ENCODE assay signal across 8 cellular contexts in the genomic region with DNA sequence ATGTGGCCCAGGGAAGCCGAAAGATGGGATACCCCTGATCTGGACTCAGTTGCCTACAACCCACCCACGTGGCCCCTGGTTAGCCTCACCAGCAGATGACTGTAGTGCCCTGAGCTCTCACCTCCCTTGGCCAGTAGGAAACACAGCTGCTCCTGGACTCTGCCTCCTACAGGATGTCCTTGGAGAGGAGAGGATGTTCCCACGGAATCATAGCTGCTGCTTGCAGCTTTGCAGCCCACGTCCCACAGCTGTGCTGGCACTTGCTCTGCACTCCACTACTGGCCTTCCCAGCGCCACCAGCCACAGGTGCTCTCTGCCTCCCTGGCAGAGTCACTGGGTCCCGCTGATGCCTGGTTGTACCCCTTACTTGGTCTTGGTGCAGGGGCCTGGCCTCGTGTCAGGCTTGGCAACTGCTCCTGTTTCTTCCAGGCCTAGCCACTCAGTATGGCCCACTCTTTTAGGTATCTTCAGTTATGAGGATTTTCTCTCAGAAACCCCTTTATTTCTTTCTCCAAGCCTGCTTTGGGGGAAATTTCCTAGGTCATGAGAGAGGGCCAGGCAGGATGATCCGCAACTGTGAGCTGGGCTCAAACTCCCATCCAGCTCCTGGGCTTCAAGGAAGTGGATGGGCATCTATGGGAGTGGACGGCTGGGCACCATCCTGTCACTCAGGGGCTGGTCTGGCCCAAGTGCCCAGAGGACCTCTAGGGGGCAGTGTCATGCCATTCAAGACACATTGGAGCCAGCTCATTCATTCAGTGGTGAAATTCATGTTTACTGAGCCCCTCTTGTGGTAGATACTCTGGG. TPM values are rescaled to one million over a fixed set of nuclear protein-coding genes. Genes with fewer than 3 reads are reported as not detected.
DNase-seq lines count a peak whose midpoint lies in the region; ATAC-seq and TF ChIP-seq lines count a peak whose summit lies in the region.

No MANE protein-coding gene starts in this region.

- no peaks in the 10 kb centered on the region for H3K36me3 Mint-ChIP-seq in activated T-cell treated with anti-CD3 and anti-CD28 coated beads, Interleukin-2, amount 50 U/mL, for 4 hours (ENCODE audit: insufficient read depth)

- H3K27me3 ChIP-seq in AG04450 (ENCODE audit: control insufficient read depth, insufficient read depth, low read length) = no peaks in the 10 kb centered on the region
- no peaks in the 10 kb centered on the region for H3K27me3 ChIP-seq in OCI-LY1 (ENCODE audit: insufficient read depth, low read length)
- H3K27me3 ChIP-seq in thoracic aorta (replicated peaks; ENCODE audit: insufficient read depth) = no peaks in the 10 kb centered on the region

- H3K9me3 ChIP-seq in AG04450 (ENCODE audit: control insufficient read depth, insufficient read depth, low read length) (no peaks in the 10 kb centered on the region), OCI-LY1 (ENCODE audit: low read length) (no peaks in the 10 kb centered on the region), thoracic aorta (no peaks in the 10 kb centered on the region)

- no peaks in the 10 kb centered on the region for H3K79me2 ChIP-seq in OCI-LY1 (ENCODE audit: insufficient read depth, low read length)

- H3F3A ChIP-seq in OCI-LY1 (ENCODE audit: insufficient read depth, low read length) = no peaks in the 10 kb centered on the region

- CTCF ChIA-PET in AG04450 (lab: Charles Lee) = interaction anchor here (0.7 to 4.2 kb wide), 27 partner anchors 8 to 121 kb away, joined by 3 to 59 read pairs (median 4); no protein-coding TSS in a partner anchor

- H3K27me3 Mint-ChIP-seq in activated T-cell treated with anti-CD3 and anti-CD28 coated beads, Interleukin-2, amount 50 U/mL, for 4 hours (ENCODE audit: low read depth) = no peaks in the 10 kb centered on the region

- H3K9me2 ChIP-seq in OCI-LY1 (ENCODE audit: low read depth, low read length) = no peaks in the 10 kb centered on the region

- H4K20me1 ChIP-seq in OCI-LY1 (ENCODE audit: insufficient read depth, low read length) = no peaks in the 10 kb centered on the region

- H3K4me1 Mint-ChIP-seq in activated T-cell treated with anti-CD3 and anti-CD28 coated beads, Interleukin-2, amount 50 U/mL, for 4 hours (ENCODE audit: low read depth) = peaks cover 3% of the 10 kb centered on the region

- POLR2A ChIA-PET in AG04450 (lab: Yijun Ruan, JAX) = interaction anchor here (0.9 kb wide), 1 partner anchor 23 kb away, joined by 3 read pairs; no protein-coding TSS in a partner anchor

- H3K4me1 ChIP-seq in OCI-LY1 (ENCODE audit: insufficient read depth, low read length, severe bottlenecking) (peaks cover 3% of the 10 kb centered on the region), thoracic aorta (ENCODE audit: control insufficient read depth in 1 of 2, low read depth in 2 of 2) (peaks cover 0 to 13% of the 10 kb centered on the region in 2 donors)

- H3K4me3 ChIP-seq in AG04450 (ENCODE audit: low read depth, low read length) (no peak overlapping the region), OCI-LY1 (ENCODE audit: low read depth, low read length, poor library complexity, severe bottlenecking) (no peak overlapping the region), thoracic aorta (no peak overlapping the region)

- H3K4me2 ChIP-seq in OCI-LY1 (ENCODE audit: low read length) = no peak overlapping the region

- H2AFZ ChIP-seq in OCI-LY1 (ENCODE audit: low read length) = no peak overlapping the region

- DNase-seq in AG04450 (ENCODE audit: low read depth, low spot score) = no peak
- peak; percentile 66 for DNase-seq in activated T-cell treated with anti-CD3 and anti-CD28 coated beads, Interleukin-2, amount 50 U/mL, for 4 hours
- peak; percentile 37 for DNase-seq in fibroblast of the conjunctiva (ENCODE audit: low read depth)
- DNase-seq in omental fat pad (ENCODE audit: low spot score) = no peak
- no peak for DNase-seq in thoracic aorta (ENCODE audit: low spot score)

- ATAC-seq in GM18502 (IDR thresholded peaks at IDR 0.05; ENCODE audit: poor library complexity, unreplicated experiment) (peak; percentile 88), HG02943 (IDR thresholded peaks at IDR 0.05; ENCODE audit: low read depth, unreplicated experiment) (peak; percentile 77), omental fat pad (ENCODE audit: low FRiP score) (peak; percentile 70), thoracic aorta (ENCODE audit: insufficient number of reproducible peaks, low FRiP score, low read depth) (no peak)
- ATAC-seq in activated T-cell treated with anti-CD3 and anti-CD28 coated beads, Interleukin-2, amount 50 U/mL, for 4 hours = peak; percentile 95 to 97

- no peak overlapping the region for H3K27ac ChIP-seq in AG04450 (ENCODE audit: low read depth, low read length)
- no peak overlapping the region for H3K27ac ChIP-seq in OCI-LY1 (ENCODE audit: low read depth, low read length, poor library complexity, severe bottlenecking)
- H3K27ac ChIP-seq in thoracic aorta = no peak overlapping the region

- H3K36me3 ChIP-seq in OCI-LY1 (ENCODE audit: insufficient read depth, low read length) = no peaks in the 10 kb centered on the region
- peaks cover 28% of the 10 kb centered on the region for H3K36me3 ChIP-seq in thoracic aorta

- peak; percentile 73 for TF ChIP-seq CTCF in AG04450 (IDR thresholded peaks at IDR 0.05; ENCODE audit: low read depth, low read length)
- peak; percentile 96 for TF ChIP-seq CTCF in OCI-LY1 (IDR thresholded peaks at IDR 0.05; ENCODE audit: low read length)
- no peak for TF ChIP-seq CTCF in omental fat pad (IDR thresholded peaks at IDR 0.05)
- peak; percentile 62 for TF ChIP-seq CTCF in thoracic aorta (IDR thresholded peaks at IDR 0.05)

- H3K4me3 Mint-ChIP-seq in activated T-cell treated with anti-CD3 and anti-CD28 coated beads, Interleukin-2, amount 50 U/mL, for 4 hours = no peak overlapping the region

- H3K9ac ChIP-seq in OCI-LY1 (ENCODE audit: low read length) = no peak overlapping the region

- H3K9me3 Mint-ChIP-seq in activated T-cell treated with anti-CD3 and anti-CD28 coated beads, Interleukin-2, amount 50 U/mL, for 4 hours = no peaks in the 10 kb centered on the region

RNA-seq across cellular contexts. Expression of a gene that starts 16.3 kb away (rescaled TPM):
- 2.6 and 5.3 TPM in 2 replicates for polyA plus RNA-seq in AG04450 (2011; rRNA removed)
- 5.9 and 10.7 TPM in 2 replicates for polyA minus RNA-seq in AG04450 (2011; rRNA and poly(A)+ RNA removed)
- total RNA-seq in activated T-cell treated with anti-CD3 and anti-CD28 coated beads, Interleukin-2, amount 50 U/mL, for 4 hours = 10 to 100 TPM; 15.0 to 16.8 (median 16.6) TPM
- total RNA-seq in omental fat pad = 10 to 100 TPM in 1 of 4 donors, 1 to 10 TPM in 3; 4.4 to 15.0 (median 5.6) TPM
- total RNA-seq in thoracic aorta = 10 to 100 TPM; 11.5 to 13.7 TPM

RNA-seq across cellular contexts. Expression of a gene that starts 55.1 kb away (rescaled TPM):
- 14.4 and 17.0 TPM in 2 replicates for polyA plus RNA-seq in AG04450 (2011; rRNA removed)
- 20.6 and 32.9 TPM in 2 replicates for polyA minus RNA-seq in AG04450 (2011; rRNA and poly(A)+ RNA removed)
- total RNA-seq in activated T-cell treated with anti-CD3 and anti-CD28 coated beads, Interleukin-2, amount 50 U/mL, for 4 hours = 1 to 10 TPM; 1.8 to 3.4 (median 1.9) TPM
- 10 to 100 TPM; 12.5 to 24.4 (median 19.0) TPM for total RNA-seq in omental fat pad
- total RNA-seq in thoracic aorta = 10 to 100 TPM; 34.8 to 93.3 TPM

Comparison
In these comparisons a context has a peak if more than half of its experiments do, and no peak if none do; other contexts are left out.
1. DNase-seq: peak in activated T-cell treated with anti-CD3 and anti-CD28 coated beads, Interleukin-2, amount 50 U/mL, for 4 hours (single experiment) and fibroblast of the conjunctiva (single experiment); none in AG04450 (single experiment), omental fat pad (single experiment) and thoracic aorta (single experiment).
2. CTCF ChIP-seq: peak in AG04450 (single experiment), OCI-LY1 (single experiment) and thoracic aorta (single experiment); none in omental fat pad (0 of 3).